8 cellular contexts compared by ENCODE assay signal in the genomic region with DNA sequence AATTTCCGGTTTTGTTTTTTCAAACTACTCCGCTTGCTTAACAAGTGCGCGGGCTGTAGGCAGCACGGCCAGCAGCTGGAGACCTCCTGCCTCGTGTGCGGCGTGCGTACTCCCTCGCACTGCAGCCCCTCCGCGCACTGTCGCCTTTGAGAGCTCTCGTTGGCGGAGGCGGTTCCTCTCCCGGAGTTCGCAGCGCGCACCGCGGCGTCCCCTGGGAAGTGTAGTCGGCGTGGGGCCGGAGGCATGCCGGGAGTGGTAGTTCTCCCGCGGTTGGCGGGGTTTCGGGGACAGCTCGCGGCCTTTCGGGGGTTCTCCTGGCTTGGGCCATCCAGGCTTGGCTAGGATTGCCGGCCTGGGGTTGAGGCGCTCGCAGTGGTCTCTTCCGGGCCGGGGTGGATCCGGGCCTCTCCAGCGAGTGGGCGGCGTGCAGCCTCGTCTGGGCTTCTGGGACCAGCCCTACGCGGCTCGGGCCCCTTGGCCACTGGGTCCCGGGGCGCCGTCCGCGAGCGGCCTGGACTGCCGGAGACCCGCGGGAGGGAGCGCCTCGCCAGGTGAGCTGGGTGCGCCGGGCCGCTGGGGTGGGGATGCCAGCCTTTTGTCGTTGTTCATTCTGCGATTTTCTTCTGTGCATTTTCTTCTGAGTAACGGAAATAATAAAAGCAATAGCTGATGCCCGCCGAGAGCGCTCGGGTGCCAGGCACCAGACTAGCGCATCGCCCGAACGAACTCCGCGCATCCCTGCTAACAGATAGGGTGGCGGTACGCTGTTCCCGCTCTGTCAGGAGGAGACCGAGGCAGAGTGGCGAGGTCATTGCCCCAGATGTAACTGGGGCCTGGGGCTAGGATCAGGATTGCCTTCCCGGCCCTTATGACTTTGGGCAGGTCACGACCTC. TPM values are rescaled to one million over a fixed set of nuclear protein-coding genes. Genes with fewer than 3 reads are reported as not detected.
DNase-seq lines count a peak whose midpoint lies in the region; ATAC-seq lines count a peak whose summit lies in the region.

A gene (plus strand): TSS at position 258 of the 893 bp plus-strand sequence. CDS start 1,696 bp downstream, outside the sequence.

- peak within 1 kb of the TSS; percentile 88 for H3K9ac ChIP-seq in GM23248

- H3K9me3 ChIP-seq in GM23248 (ENCODE audit: low read depth): no peaks in the 10 kb centered on the region

- peaks cover 46% of the 10 kb centered on the region for H3K79me2 ChIP-seq in GM23248 (ENCODE audit: insufficient read depth)

- peak within 1 kb of the TSS; percentile 92 for H2AFZ ChIP-seq in GM23248

- H3K9me2 ChIP-seq in GM23248 (ENCODE audit: insufficient read depth): no peaks in the 10 kb centered on the region

- H3K4me3 ChIP-seq in GM23248: peak within 1 kb of the TSS; percentile 87

- no peaks in the 10 kb centered on the region for H4K20me1 ChIP-seq in GM23248 (ENCODE audit: insufficient read depth)

- peak within 1 kb of the TSS; percentile 40 for H3K27ac ChIP-seq in GM23248

- WGBS in GM23248 (ENCODE audit: low coverage in 1 of 2, low lambda C conversion rate in 2 of 2, missing lambda C conversion rate in 2 of 2), 2 experiments: 3 to 4% methylated on average over 69 of the region's 81 CpGs

- peaks cover 15% of the 10 kb centered on the region; the same call in 1 of the 2 replicates for H3K36me3 ChIP-seq in GM23248 (ENCODE audit: low read depth)

- peak; percentile 26 to 42 for DNase-seq in AML-193 (lab: John Stamatoyannopoulos, UW)
- peak; percentile 96 for DNase-seq in GM23248
- DNase-seq in NCI-H69 (lab: John Stamatoyannopoulos, UW): peak; percentile 96
- peak; percentile 73 for DNase-seq in activated T-helper 1 cell treated with Interleukin-2 at 50 U/mL for 16 hours (ENCODE audit: low read depth)
- peak; percentile 86 for DNase-seq in mucosa of gallbladder (ENCODE audit: low spot score)
- peak; percentile 78 for DNase-seq in stimulated activated CD8-positive, alpha-beta memory T cell treated with anti-CD3 and anti-CD28 coated beads, Interleukin-15, amount 100 ng/mL, for 4 hours (ENCODE audit: low read depth in 2 of 2)

- in situ Hi-C loops in GM23248 (cut with MboI): no loop called here

- ATAC-seq in esophagus mucosa (peak; percentile 92), HG03342 (IDR thresholded peaks at IDR 0.05; ENCODE audit: unreplicated experiment) (no peak)

- peak within 1 kb of the TSS; percentile 85 for H3K4me2 ChIP-seq in GM23248 (ENCODE audit: unreplicated experiment)

- no peaks in the 10 kb centered on the region for H3K27me3 ChIP-seq in GM23248 (replicated peaks; ENCODE audit: insufficient read depth)

- no peaks in the 10 kb centered on the region for H3F3A ChIP-seq in GM23248 (ENCODE audit: insufficient read depth)

- peaks cover 6% of the 10 kb centered on the region; the same call in 1 of the 2 replicates for H3K4me1 ChIP-seq in GM23248 (ENCODE audit: insufficient read depth)

RNA-seq across cellular contexts. Expression of the gene that starts here (rescaled TPM):
- 6.9 and 7.5 TPM in 2 replicates for total RNA-seq in GM23248 (2014; rRNA removed; shearing (Covaris generic))
- 2.2 and 2.5 TPM in 2 replicates for polyA plus RNA-seq in GM23248 (2016; fragmentation: Nextera tagmentation; extraction: Ambion mirVana)
- total RNA-seq in esophagus mucosa (1.2 TPM), mucosa of gallbladder (6.9 TPM)

Comparison
In these comparisons a context has a peak if more than half of its experiments do, and no peak if none do; other contexts are left out.
1. DNase-seq: peak in every context shown above with its lines; median percentile 96 in GM23248; 96 in NCI-H69; 86 in mucosa of gallbladder; 78 in stimulated activated CD8-positive, alpha-beta memory T cell treated with anti-CD3 and anti-CD28 coated beads, Interleukin-15, amount 100 ng/mL, for 4 hours; 73 in activated T-helper 1 cell treated with Interleukin-2 at 50 U/mL for 16 hours; 34 in AML-193.